Comparison of ENCODE assay signal across 17 cellular contexts in the genomic region with DNA sequence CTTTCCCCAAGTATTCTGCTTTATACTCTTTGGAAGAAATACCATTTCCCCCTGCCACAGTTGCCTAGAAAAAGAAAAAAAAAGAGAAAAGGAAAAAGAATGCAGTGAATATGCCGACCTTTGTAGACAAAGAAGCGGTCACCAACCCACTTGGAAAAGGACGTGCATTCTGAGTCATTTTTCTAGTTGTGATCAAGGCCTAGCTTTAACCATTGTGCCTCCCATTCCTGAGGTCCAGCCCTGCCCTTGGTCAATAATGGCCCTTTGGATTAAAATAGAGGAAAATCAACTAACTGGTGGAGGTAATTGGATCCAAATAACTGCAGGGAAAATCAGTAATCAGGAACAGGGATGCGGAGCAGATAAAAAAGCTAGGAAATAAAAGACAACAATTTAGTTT. TPM values are rescaled to one million over a fixed set of nuclear protein-coding genes. Genes with fewer than 3 reads are reported as not detected.
DNase-seq lines count a peak whose midpoint lies in the region; ATAC-seq, FAIRE-seq and TF ChIP-seq lines count a peak whose summit lies in the region.
"Had no signal": no experiment of that assay in that cellular context is flagged by ENCODE, and none has a peak within 500 bp of the region (broad histone marks: within the 10 kb centered on the region; RNA-seq: fewer than 3 reads in every experiment).

No MANE protein-coding gene starts in this region.

- no peak for TF ChIP-seq POLR2A in heart left ventricle (IDR thresholded peaks at IDR 0.05)

- H3K4me1 ChIP-seq in heart left ventricle = peaks cover 0 to 96% (median 21%) of the 10 kb centered on the region in 12 donors
- peaks cover 72% of the 10 kb centered on the region for H3K4me1 ChIP-seq in PC-9 (replicated peaks; ENCODE audit: insufficient read depth)
- H3K4me1 ChIP-seq in psoas muscle = no peaks in the 10 kb centered on the region

- no peak overlapping the region for H3K4me3 Mint-ChIP-seq in stimulated activated memory B cell treated with anti-CD40 and anti-IgM and Interleukin-4, amounts not matched to agents 10 μg/mL and 1 μg/mL and 100 μg/mL, for 72 hours

- FAIRE-seq in urothelium cell line (lab: Jason Lieb, UNC) = no peak

- no peaks in the 10 kb centered on the region for H3K36me3 Mint-ChIP-seq in stimulated activated memory B cell treated with anti-CD40 and anti-IgM and Interleukin-4, amounts not matched to agents 10 μg/mL and 1 μg/mL and 100 μg/mL, for 72 hours
- H3K36me3 Mint-ChIP-seq: immature natural killer cell had no signal

- H3K9me3 ChIP-seq in heart left ventricle = no peaks in the 10 kb centered on the region
- no peaks in the 10 kb centered on the region for H3K9me3 ChIP-seq in PC-9 (ENCODE audit: insufficient read depth, low read depth)
- no peaks in the 10 kb centered on the region for H3K9me3 ChIP-seq in psoas muscle
- H3K9me3 ChIP-seq: lower lobe of right lung, transverse colon had no signal

- H3K9me2 ChIP-seq in PC-9 (ENCODE audit: insufficient read depth) = no peaks in the 10 kb centered on the region

- no peaks in the 10 kb centered on the region for H3K27me3 Mint-ChIP-seq in stimulated activated memory B cell treated with anti-CD40 and anti-IgM and Interleukin-4, amounts not matched to agents 10 μg/mL and 1 μg/mL and 100 μg/mL, for 72 hours

- POLR2A ChIA-PET in PC-9 (lab: Charles Lee; ENCODE audit: unreplicated experiment) = no interaction called here

- ATAC-seq in heart left ventricle (peak in 1 of 4 donors; percentile 37), Right ventricle myocardium inferior (no peak), GM18873 (IDR thresholded peaks at IDR 0.05; ENCODE audit: low FRiP score, unreplicated experiment) (no peak), psoas muscle (no peak)
- no peak for ATAC-seq in stimulated activated memory B cell treated with anti-CD40 and anti-IgM and Interleukin-4, amounts not matched to agents 10 μg/mL and 1 μg/mL and 100 μg/mL, for 72 hours
- ATAC-seq: lower lobe of right lung had no signal

- DNase-seq in heart left ventricle = no peak
- DNase-seq in Right ventricle myocardium inferior (ENCODE audit: missing footprints) = no peak
- DNase-seq in PC-9 = peak in 1 of 2 experiments; percentile 46
- no peak for DNase-seq in epithelial cell of prostate (ENCODE audit: low read depth, low spot score)
- no peak for DNase-seq in psoas muscle
- DNase-seq in urothelium cell line (ENCODE audit: low spot score) = no peak
- DNase-seq: activated CD4-positive, alpha-beta T cell treated with anti-CD3 and anti-CD28 coated beads for 48 hours; COR-L47; effector CD8-positive, alpha-beta T cell; immature natural killer cell; lower lobe of right lung; NCI-H82; stimulated activated CD4-positive, alpha-beta T cell treated with anti-CD3 and anti-CD28 coated beads, Interleukin-15, amount 100 ng/mL, for 24 hours; stimulated activated naive CD4-positive, alpha-beta T cell; transverse colon had no signal

- H2AFZ ChIP-seq in PC-9 = no peak overlapping the region

- H3K4me1 Mint-ChIP-seq in stimulated activated memory B cell treated with anti-CD40 and anti-IgM and Interleukin-4, amounts not matched to agents 10 μg/mL and 1 μg/mL and 100 μg/mL, for 72 hours = peaks cover 65% of the 10 kb centered on the region

- H3K36me3 ChIP-seq in heart left ventricle (no peaks in the 10 kb centered on the region), PC-9 (ENCODE audit: low read depth) (no peaks in the 10 kb centered on the region), psoas muscle (ENCODE audit: insufficient read depth in 1 of 2, low read depth in 1 of 2) (no peaks in the 10 kb centered on the region)
- H3K36me3 ChIP-seq: lower lobe of right lung, transverse colon had no signal

- H3K4me3 ChIP-seq in heart left ventricle (no peak overlapping the region), PC-9 (no peak overlapping the region), psoas muscle (no peak overlapping the region)
- H3K4me3 ChIP-seq: lower lobe of right lung, transverse colon had no signal

- no peak overlapping the region for H3K4me2 ChIP-seq in PC-9

- H3K27ac Mint-ChIP-seq in stimulated activated memory B cell treated with anti-CD40 and anti-IgM and Interleukin-4, amounts not matched to agents 10 μg/mL and 1 μg/mL and 100 μg/mL, for 72 hours = peak overlapping the region; percentile 22

- no peaks in the 10 kb centered on the region for H3K27me3 ChIP-seq in heart left ventricle
- H3K27me3 ChIP-seq in PC-9 (ENCODE audit: insufficient read depth, low read depth) = no peaks in the 10 kb centered on the region
- no peaks in the 10 kb centered on the region for H3K27me3 ChIP-seq in psoas muscle (ENCODE audit: insufficient read depth in 3 of 3, low read length in 2 of 3)
- H3K27me3 ChIP-seq: transverse colon had no signal

- no peaks in the 10 kb centered on the region for H3K9me3 Mint-ChIP-seq in stimulated activated memory B cell treated with anti-CD40 and anti-IgM and Interleukin-4, amounts not matched to agents 10 μg/mL and 1 μg/mL and 100 μg/mL, for 72 hours
- H3K9me3 Mint-ChIP-seq: immature natural killer cell had no signal

- no peaks in the 10 kb centered on the region for H4K20me1 ChIP-seq in PC-9 (ENCODE audit: insufficient read depth)

- H3F3A ChIP-seq in PC-9 (ENCODE audit: insufficient read depth, low read depth) = peaks cover 17% of the 10 kb centered on the region; the same call in 1 of the 2 replicates

- 54 to 73% (median 65%) methylated on average over 4 of the region's 4 CpGs for WGBS in heart left ventricle, 4 donors
- 67 to 75% (median 68%) methylated on average over 4 of the region's 4 CpGs for WGBS in psoas muscle, 3 donors

- intact Hi-C loops in heart left ventricle (cut with DNase I) (no loop called here), Right ventricle myocardium inferior (cut with DNase I) (no loop called here), PC-9 (cut with micrococcal nuclease; ENCODE audit: unreplicated experiment) (no loop called here), psoas muscle (cut with DNase I) (no loop called here)

- TF ChIP-seq CTCF in heart left ventricle (IDR thresholded peaks at IDR 0.05) (no peak), PC-9 (conservative IDR thresholded peaks at IDR 0.05) (no peak), psoas muscle (IDR thresholded peaks at IDR 0.05) (no peak)

- CTCF ChIA-PET in PC-9 (lab: Charles Lee) = interaction anchor here (0.7 kb wide), 1 partner anchor 242 kb away, joined by 3 read pairs; no protein-coding TSS in a partner anchor

- H3K79me2 ChIP-seq in PC-9 (ENCODE audit: low read depth) = no peaks in the 10 kb centered on the region

- no TSS peak for BruUV-seq in PC-9 (replicated peaks; lab: Mats Ljungman, UMichigan)

- H3K27ac ChIP-seq in heart left ventricle = peak overlapping the region in 7 of 12 donors; percentile 41 to 90 (median 48)
- peak overlapping the region; percentile 32 for H3K27ac ChIP-seq in PC-9
- peak overlapping the region; percentile 90 for H3K27ac ChIP-seq in epithelial cell of prostate
- H3K27ac ChIP-seq in psoas muscle = no peak overlapping the region

RNA-seq across cellular contexts. Expression of gene S1PR1, which starts 24.8 kb away (rescaled TPM):
- total RNA-seq in heart left ventricle (100 to 1,000 TPM in 2 of 9 donors, 10 to 100 TPM in 7; 40.6 to 175 (median 61.7) TPM), Right ventricle myocardium inferior (58.5 TPM), PC-9 (2021) (0.15 and 0.68 TPM in 2 replicates), psoas muscle (10 to 100 TPM; 22.3 to 35.7 (median 25.0) TPM)
- polyA plus RNA-seq in heart left ventricle (10 to 100 TPM; 37.0 to 60.6 TPM), psoas muscle (10 to 100 TPM; 21.9 to 26.6 (median 25.8) TPM)

Comparison
In these comparisons a context has a peak if more than half of its experiments do, and no peak if none do; other contexts are left out.
1. RNA of gene S1PR1, which starts 24.8 kb away (total RNA-seq): 40.6 to 175 TPM in heart left ventricle, 58.5 TPM in Right ventricle myocardium inferior (single experiment) and 22.3 to 35.7 TPM in psoas muscle; 0.15 to 0.68 TPM in PC-9; every median in the first group is over 10 times any median in the second.